In genomic region chr1:240784776-240785175, GRCh38 we compare ENCODE assay signal across 16 cellular contexts.
DNase-seq lines count a peak whose midpoint lies in the region; FAIRE-seq and TF ChIP-seq lines count a peak whose summit lies in the region.
"Had no signal": no experiment of that assay in that cellular context is flagged by ENCODE, and none has a peak within 500 bp of the region (broad histone marks: within the 10 kb centered on the region; RNA-seq: fewer than 3 reads in every experiment).

No MANE protein-coding gene starts in this region.

- no peaks in the 10 kb centered on the region for H3K36me3 ChIP-seq in Caco-2 (ENCODE audit: control insufficient read depth, insufficient read depth, low read length)
- H3K36me3 ChIP-seq: BLaER1 treated with 17β-estradiol and CSF1 and Interleukin-3, amounts not matched to agents 10 nM and 100 nM had no signal

- no peaks in the 10 kb centered on the region for H3K27me3 ChIP-seq in Caco-2 (replicated peaks; ENCODE audit: control insufficient read depth, insufficient read depth, low read length)
- H3K27me3 ChIP-seq: BLaER1 treated with 17β-estradiol and CSF1 and Interleukin-3, amounts not matched to agents 10 nM and 100 nM had no signal

- intact Hi-C loops in Caco-2 (cut with micrococcal nuclease; ENCODE audit: unreplicated experiment): no loop called here

- BruUV-seq in Caco-2 (replicated peaks; lab: Mats Ljungman, UMichigan): no TSS peak

- TF ChIP-seq CTCF in Caco-2 (IDR thresholded peaks at IDR 0.05; ENCODE audit: insufficient read depth in 1 of 2, low read depth in 1 of 2, low read length in 1 of 2, severe bottlenecking in 1 of 2, unreplicated experiment in 1 of 2): no peak
- TF ChIP-seq CTCF in D721Med (IDR thresholded peaks at IDR 0.05; ENCODE audit: insufficient read depth, missing control alignments): no peak

- H3K4me1 ChIP-seq in Caco-2: peaks cover 43% of the 10 kb centered on the region
- H3K4me1 ChIP-seq: BLaER1 treated with 17β-estradiol and CSF1 and Interleukin-3, amounts not matched to agents 10 nM and 100 nM had no signal

- peaks cover 18% of the 10 kb centered on the region for H3K4me1 Mint-ChIP-seq in Caco-2 (ENCODE audit: low read depth, unreplicated experiment)
- H3K4me1 Mint-ChIP-seq: CD4-positive, CD25-positive, alpha-beta regulatory T cell; H9 had no signal

- H3K4me3 Mint-ChIP-seq in Caco-2 (ENCODE audit: unreplicated experiment): peak overlapping the region; percentile 10
- H3K4me3 Mint-ChIP-seq: CD4-positive, CD25-positive, alpha-beta regulatory T cell; H9 had no signal

- no peak for FAIRE-seq in D721Med (lab: Jason Lieb, UNC)
- FAIRE-seq: GM12878, HepG2, HTR-8/SVneo had no signal

- H3K4me3 ChIP-seq in Caco-2 (ENCODE audit: low read depth, low read length): no peak overlapping the region
- H3K4me3 ChIP-seq: BLaER1 treated with 17β-estradiol and CSF1 and Interleukin-3, amounts not matched to agents 10 nM and 100 nM; GM12878 had no signal

- H3K9me3 ChIP-seq in Caco-2: no peaks in the 10 kb centered on the region
- H3K9me3 ChIP-seq: BLaER1 treated with 17β-estradiol and CSF1 and Interleukin-3, amounts not matched to agents 10 nM and 100 nM had no signal

- DNase-seq in Caco-2 (no peak), DMS 273 treated with DMSO at 0.1 percent for 48 hours (lab: John Stamatoyannopoulos, UW) (peak; percentile 78), NCI-H524 treated with DMSO at 0.1 percent for 48 hours (lab: John Stamatoyannopoulos, UW) (peak; percentile 87), cerebellum (ENCODE audit: low spot score) (peak; percentile 5), NCI-H2196 treated with DMSO at 0.1 percent for 48 hours (lab: John Stamatoyannopoulos, UW; ENCODE audit: unreplicated experiment) (no peak), D721Med (ENCODE audit: insufficient read length, low spot score) (no peak)
- DNase-seq in activated CD8-positive, alpha-beta memory T cell treated with anti-CD3 and anti-CD28 coated beads for 24 hours: no peak
- DNase-seq: ACHN; CD4-positive, CD25-positive, alpha-beta regulatory T cell; DMS53; GOT3; H9 had no signal

- CTCF ChIA-PET in Caco-2 (lab: Charles Lee): no interaction called here

- POLR2A ChIA-PET in Caco-2 (lab: Charles Lee): no interaction called here

- peaks cover 17% of the 10 kb centered on the region for H3K9me3 Mint-ChIP-seq in Caco-2 (ENCODE audit: unreplicated experiment)

- no peaks in the 10 kb centered on the region for H3K27me3 Mint-ChIP-seq in Caco-2 (ENCODE audit: insufficient read depth, unreplicated experiment)
- H3K27me3 Mint-ChIP-seq: CD4-positive, CD25-positive, alpha-beta regulatory T cell had no signal

- peak overlapping the region; percentile 95 for H3K27ac Mint-ChIP-seq in Caco-2 (ENCODE audit: unreplicated experiment)
- H3K27ac Mint-ChIP-seq: CD4-positive, CD25-positive, alpha-beta regulatory T cell; H9 had no signal

- peaks cover 7% of the 10 kb centered on the region for H3K36me3 Mint-ChIP-seq in Caco-2 (ENCODE audit: insufficient read depth, unreplicated experiment)
- H3K36me3 Mint-ChIP-seq: CD4-positive, CD25-positive, alpha-beta regulatory T cell had no signal

Comparison
In these comparisons a context has a peak if more than half of its experiments do, and no peak if none do; other contexts are left out.
1. DNase-seq: peak in DMS 273 treated with DMSO at 0.1 percent for 48 hours (single experiment), NCI-H524 treated with DMSO at 0.1 percent for 48 hours (single experiment) and cerebellum (single experiment); none in Caco-2 (0 of 2), NCI-H2196 treated with DMSO at 0.1 percent for 48 hours (single experiment), activated CD8-positive, alpha-beta memory T cell treated with anti-CD3 and anti-CD28 coated beads for 24 hours (single experiment) and D721Med (single experiment).